Comparison of ENCODE assay signal across 23 cellular contexts in the genomic region with DNA sequence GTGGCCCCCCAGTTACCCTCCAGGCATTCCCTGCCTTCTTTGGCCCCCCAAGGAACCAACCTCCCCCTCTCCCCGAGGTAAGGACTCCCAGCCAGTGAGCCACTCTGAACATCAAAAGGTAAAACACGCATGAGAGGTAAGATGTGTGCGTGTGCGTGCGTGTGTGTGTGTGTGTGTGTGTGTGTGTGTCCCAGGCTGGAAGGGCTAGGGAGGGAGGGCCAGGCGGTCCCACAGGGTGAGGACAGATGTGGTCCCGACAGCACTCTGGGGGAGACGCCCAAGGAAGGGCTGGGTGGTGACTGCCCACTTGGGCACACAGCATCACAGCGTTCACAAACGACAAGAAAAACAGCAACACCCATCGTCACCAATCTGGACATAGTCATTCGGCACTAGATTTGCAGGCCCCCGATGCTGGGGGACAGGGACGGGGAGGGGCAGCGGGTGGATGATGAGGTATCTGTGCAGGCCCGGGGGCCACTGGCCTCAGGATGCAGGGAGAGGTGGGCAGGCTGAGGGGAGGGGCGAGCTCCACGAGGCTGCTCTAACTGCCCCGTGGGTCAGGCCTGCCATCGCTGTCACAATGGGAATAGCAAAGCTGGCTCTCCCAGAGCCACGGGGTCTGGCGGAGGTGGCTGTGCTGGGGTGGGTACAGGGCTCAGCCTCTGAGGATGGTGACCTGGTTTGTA. TPM values are rescaled to one million over a fixed set of nuclear protein-coding genes. Genes with fewer than 3 reads are reported as not detected.
DNase-seq lines count a peak whose midpoint lies in the region; ATAC-seq and TF ChIP-seq lines count a peak whose summit lies in the region.
"Had no signal": no experiment of that assay in that cellular context is flagged by ENCODE, and none has a peak within 500 bp of the region (broad histone marks: within the 10 kb centered on the region; RNA-seq: fewer than 3 reads in every experiment).

No MANE protein-coding gene starts in this region.

- DNase-seq in cardiac muscle cell (ENCODE audit: low read depth in 1 of 2, low spot score in 1 of 2) = no peak
- no peak for DNase-seq in Right ventricle myocardium inferior (ENCODE audit: missing footprints)
- DNase-seq in ecto neural progenitor cell (ENCODE audit: low spot score) = peak; percentile 68
- no peak for DNase-seq in neural progenitor cell (ENCODE audit: low spot score)
- DNase-seq in HK-2 (ENCODE audit: unreplicated experiment) = no peak
- no peak for DNase-seq in ureter (ENCODE audit: low spot score)
- DNase-seq in NCI-H2227 (lab: John Stamatoyannopoulos, UW; ENCODE audit: unreplicated experiment) = no peak
- DNase-seq in OCI-LY7 (ENCODE audit: low spot score) = no peak
- DNase-seq: activated CD4-positive, alpha-beta T cell treated with anti-CD3 and anti-CD28 coated beads, Interleukin-2, amount 10 ng/mL, durations not matched to agents 7 days and 5 days; esophagus squamous epithelium; HCEC 1CT; kidney glomerular epithelial cell; mesendoderm; naive thymus-derived CD4-positive, alpha-beta T cell; NCI-H1105 treated with DMSO at 0.1 percent for 48 hours; NCI-H2107; NCI-H510A; posterior cingulate gyrus; Right ventricle myocardium superior; stimulated activated naive CD4-positive, alpha-beta T cell treated with Interleukin-2 at 50 U/mL for 16 hours; transverse colon had no signal

- H3K4me1 ChIP-seq in cardiac muscle cell (ENCODE audit: low read depth) (peaks cover 34% of the 10 kb centered on the region), neural progenitor cell (peaks cover 11% of the 10 kb centered on the region), OCI-LY7 (ENCODE audit: insufficient read depth, low read length, poor library complexity, severe bottlenecking) (peaks cover 5% of the 10 kb centered on the region)

- no peak overlapping the region for H3K4me3 ChIP-seq in cardiac muscle cell
- H3K4me3 ChIP-seq in neural progenitor cell = no peak overlapping the region
- no peak overlapping the region for H3K4me3 ChIP-seq in OCI-LY7 (ENCODE audit: low read depth, low read length, poor library complexity, severe bottlenecking)
- H3K4me3 ChIP-seq: esophagus squamous epithelium, skin epidermis, transverse colon had no signal

- H3K27ac Mint-ChIP-seq in neural progenitor cell = peak overlapping the region; percentile 87
- H3K27ac Mint-ChIP-seq: activated CD4-positive, alpha-beta T cell treated with anti-CD3 and anti-CD28 coated beads, Interleukin-2, amount 10 ng/mL, durations not matched to agents 7 days and 5 days; B cell had no signal

- peaks cover 20% of the 10 kb centered on the region for H3F3A ChIP-seq in neural progenitor cell (ENCODE audit: low read depth)

- H3K9me3 ChIP-seq in cardiac muscle cell (ENCODE audit: low read depth) (no peaks in the 10 kb centered on the region), neural progenitor cell (ENCODE audit: low read depth) (no peaks in the 10 kb centered on the region), OCI-LY7 (ENCODE audit: low read length) (no peaks in the 10 kb centered on the region)
- H3K9me3 ChIP-seq: esophagus squamous epithelium, transverse colon had no signal

- no peaks in the 10 kb centered on the region for H3K9me3 Mint-ChIP-seq in neural progenitor cell
- H3K9me3 Mint-ChIP-seq: activated CD4-positive, alpha-beta T cell treated with anti-CD3 and anti-CD28 coated beads, Interleukin-2, amount 10 ng/mL, durations not matched to agents 7 days and 5 days; naive thymus-derived CD4-positive, alpha-beta T cell had no signal

- ATAC-seq in Right ventricle myocardium inferior = no peak
- ATAC-seq: naive thymus-derived CD4-positive, alpha-beta T cell had no signal

- POLR2A ChIA-PET in OCI-LY7 (lab: Charles Lee) = interaction anchor here (2.4 kb wide), 1 partner anchor 31 kb away, joined by 8 read pairs; no protein-coding TSS in a partner anchor

- peaks cover 12% of the 10 kb centered on the region for H3K36me3 Mint-ChIP-seq in neural progenitor cell

- H3K27me3 ChIP-seq in cardiac muscle cell (no peaks in the 10 kb centered on the region), neural progenitor cell (no peaks in the 10 kb centered on the region)
- H3K27me3 ChIP-seq: esophagus squamous epithelium, transverse colon had no signal

- peaks cover 17% of the 10 kb centered on the region for H4K20me1 ChIP-seq in neural progenitor cell (ENCODE audit: low read depth)
- no peaks in the 10 kb centered on the region for H4K20me1 ChIP-seq in OCI-LY7 (ENCODE audit: insufficient read depth, low read length)

- no peaks in the 10 kb centered on the region for H3K9me2 ChIP-seq in OCI-LY7 (ENCODE audit: insufficient read depth, low read length)

- H3K36me3 ChIP-seq in cardiac muscle cell (peaks cover 6% of the 10 kb centered on the region), neural progenitor cell (no peaks in the 10 kb centered on the region), OCI-LY7 (ENCODE audit: insufficient read depth, low read length) (peaks cover 5% of the 10 kb centered on the region; the same call in 1 of the 2 replicates)
- H3K36me3 ChIP-seq: transverse colon had no signal

- H3K4me1 Mint-ChIP-seq in neural progenitor cell = peaks cover 53% of the 10 kb centered on the region

- H3K27ac ChIP-seq in cardiac muscle cell (peak overlapping the region; percentile 22), neural progenitor cell (peak overlapping the region; percentile 27), OCI-LY7 (ENCODE audit: low read depth, low read length, poor library complexity, severe bottlenecking) (no peak overlapping the region)
- H3K27ac ChIP-seq: transverse colon had no signal

- peaks cover 5% of the 10 kb centered on the region for H3K27me3 Mint-ChIP-seq in neural progenitor cell (ENCODE audit: insufficient read depth, low read depth)
- H3K27me3 Mint-ChIP-seq: activated CD4-positive, alpha-beta T cell treated with anti-CD3 and anti-CD28 coated beads, Interleukin-2, amount 10 ng/mL, durations not matched to agents 7 days and 5 days; B cell; naive thymus-derived CD4-positive, alpha-beta T cell had no signal

- TF ChIP-seq CTCF in cardiac muscle cell (IDR thresholded peaks at IDR 0.05; ENCODE audit: low read depth, low read length) = no peak
- no peak for TF ChIP-seq CTCF in neural progenitor cell (IDR thresholded peaks at IDR 0.05)
- no peak for TF ChIP-seq CTCF in OCI-LY7 (conservative IDR thresholded peaks at IDR 0.05; ENCODE audit: low read length)

- H2AFZ ChIP-seq in neural progenitor cell (replicated peaks) (no peak overlapping the region), OCI-LY7 (ENCODE audit: low read length) (no peak overlapping the region)

- H3K4me3 Mint-ChIP-seq in neural progenitor cell = peak overlapping the region; percentile 67
- H3K4me3 Mint-ChIP-seq: activated CD4-positive, alpha-beta T cell treated with anti-CD3 and anti-CD28 coated beads, Interleukin-2, amount 10 ng/mL, durations not matched to agents 7 days and 5 days; B cell; naive thymus-derived CD4-positive, alpha-beta T cell had no signal

- H3K79me2 ChIP-seq in neural progenitor cell (ENCODE audit: low read depth) (peaks cover 4% of the 10 kb centered on the region), OCI-LY7 (ENCODE audit: insufficient read depth, low read depth, low read length) (no peaks in the 10 kb centered on the region)

- BruUV-seq in OCI-LY7 (replicated peaks; lab: Mats Ljungman, UMichigan) = no TSS peak

- intact Hi-C loops in Right ventricle myocardium inferior (cut with DNase I) = no loop called here
- intact Hi-C loops in OCI-LY7 (cut with micrococcal nuclease; ENCODE audit: unreplicated experiment) = no loop called here

- no peak overlapping the region for H3K9ac ChIP-seq in neural progenitor cell

- H3K4me2 ChIP-seq in neural progenitor cell = peak overlapping the region; percentile 42
- H3K4me2 ChIP-seq in OCI-LY7 (ENCODE audit: low read length) = no peak overlapping the region

- CTCF ChIA-PET in OCI-LY7 (lab: Charles Lee; ENCODE audit: unreplicated experiment) = no interaction called here

RNA-seq across cellular contexts. Expression of gene MNT, which starts 16.3 kb away (rescaled TPM):
- total RNA-seq in cardiac muscle cell = 15.8 and 17.4 TPM in 2 replicates
- 7.1 and 7.3 TPM in 2 replicates for polyA plus RNA-seq in cardiac muscle cell
- total RNA-seq in Right ventricle myocardium inferior = 10.9 TPM
- total RNA-seq in neural progenitor cell (ENCODE audit: low replicate concordance) = 2.2 and 11.1 TPM in 2 replicates
- total RNA-seq in ureter = 47.4 TPM
- total RNA-seq in OCI-LY7 (2014; rRNA removed; shearing (Covaris generic)) = 17.7 and 22.2 TPM in 2 replicates
- 58.7 and 60.0 TPM in 2 replicates for total RNA-seq in OCI-LY7 (2022)

RNA-seq across cellular contexts. Expression of gene SGSM2, which starts 47.3 kb away (rescaled TPM):
- total RNA-seq in cardiac muscle cell (93.3 and 106 TPM in 2 replicates), Right ventricle myocardium inferior (26.3 TPM), neural progenitor cell (ENCODE audit: low replicate concordance) (39.0 and 70.7 TPM in 2 replicates), ureter (113 TPM), OCI-LY7 (2022) (49.0 and 50.6 TPM in 2 replicates)
- 99.3 and 107 TPM in 2 replicates for polyA plus RNA-seq in cardiac muscle cell
- total RNA-seq in OCI-LY7 (2014; rRNA removed; shearing (Covaris generic)) = 38.4 and 44.0 TPM in 2 replicates

RNA-seq across cellular contexts. Expression of gene TSR1, which starts 48.3 kb away (rescaled TPM):
- 47.1 and 52.6 TPM in 2 replicates for total RNA-seq in cardiac muscle cell
- polyA plus RNA-seq in cardiac muscle cell = 34.0 and 43.1 TPM in 2 replicates
- 20.2 TPM for total RNA-seq in Right ventricle myocardium inferior
- 42.2 and 55.0 TPM in 2 replicates for total RNA-seq in neural progenitor cell (ENCODE audit: low replicate concordance)
- 36.9 TPM for total RNA-seq in ureter
- total RNA-seq in OCI-LY7 (2014; rRNA removed; shearing (Covaris generic)) = 71.4 and 85.8 TPM in 2 replicates
- total RNA-seq in OCI-LY7 (2022) = 48.1 and 58.7 TPM in 2 replicates
